19 cellular contexts compared by ENCODE assay signal in genomic region chr19:53897459-53897858, GRCh38. TPM values are rescaled to one million over a fixed set of nuclear protein-coding genes. Genes with fewer than 3 reads are reported as not detected.
DNase-seq lines count a peak whose midpoint lies in the region; ATAC-seq, FAIRE-seq and TF ChIP-seq lines count a peak whose summit lies in the region.
"Had no signal": no experiment of that assay in that cellular context is flagged by ENCODE, and none has a peak within 500 bp of the region (broad histone marks: within the 10 kb centered on the region; RNA-seq: fewer than 3 reads in every experiment).

No MANE protein-coding gene starts in this region.

- ATAC-seq in A549 (no peak), WTC11 (no peak), HG02759 (IDR thresholded peaks at IDR 0.05; ENCODE audit: unreplicated experiment) (no peak)
- ATAC-seq: HepG2 had no signal

- TF ChIP-seq POLR2A in A549 (IDR thresholded peaks at IDR 0.05; ENCODE audit: low read length), result no peak

- no peak for TF ChIP-seq RAD21 in A549 (conservative IDR thresholded peaks at IDR 0.05 in 1 of 2, IDR thresholded peaks at IDR 0.05 in 1 of 2)

- H4K20me1 ChIP-seq in mammary epithelial cell (ENCODE audit: insufficient read depth, low read length), result no peaks in the 10 kb centered on the region

- TF ChIP-seq CTCF in A549 (IDR thresholded peaks at IDR 0.05) (no peak), HEK293 (tag by site-specific recombination; IDR thresholded peaks at IDR 0.05) (no peak), WTC11 (IDR thresholded peaks at IDR 0.05) (no peak), neural crest cell (conservative IDR thresholded peaks at IDR 0.05) (no peak), mammary epithelial cell (conservative IDR thresholded peaks at IDR 0.05 in 1 of 2, IDR thresholded peaks at IDR 0.05 in 1 of 2; ENCODE audit: extremely low read depth in 1 of 2, insufficient read depth in 1 of 2, low read depth in 1 of 2, low read length in 2 of 2) (no peak)

- peaks cover 15% of the 10 kb centered on the region; the same call in 2 of the 3 replicates for H3K4me1 ChIP-seq in A549
- no peaks in the 10 kb centered on the region for H3K4me1 ChIP-seq in HEK293 (ENCODE audit: control insufficient read depth, insufficient read depth, low read length)
- H3K4me1 ChIP-seq in mammary epithelial cell (ENCODE audit: insufficient read depth, low read length), result no peaks in the 10 kb centered on the region

- H3K4me2 ChIP-seq in A549, result no peak overlapping the region
- H3K4me2 ChIP-seq in mammary epithelial cell (ENCODE audit: insufficient read depth, low read depth, low read length), result no peak overlapping the region

- H3K79me2 ChIP-seq in mammary epithelial cell (ENCODE audit: insufficient read depth, low read length), result no peaks in the 10 kb centered on the region

- H3K9ac ChIP-seq in mammary epithelial cell (ENCODE audit: insufficient read depth, low read length), result no peak overlapping the region
- H3K9ac ChIP-seq: BLaER1 treated with 17β-estradiol and CSF1 and Interleukin-3, amounts not matched to agents 10 nM and 100 nM had no signal

- no peak for FAIRE-seq in A549 (lab: Jason Lieb, UNC)
- FAIRE-seq: GM19239, HepG2 had no signal

- no peak for TF ChIP-seq EP300 in A549 (IDR thresholded peaks at IDR 0.05)

- DNase-seq in A549 (ENCODE audit: low read depth in 1 of 2, low spot score in 1 of 2) (no peak), WTC11 (ENCODE audit: low spot score) (no peak), neural crest cell (ENCODE audit: low read depth, low spot score) (no peak), NCI-H510A treated with DMSO at 0.1 percent for 48 hours (lab: John Stamatoyannopoulos, UW) (no peak), head of caudate nucleus (no peak), mammary epithelial cell (no peak)
- DNase-seq: AML-193; Calu3; CD4-positive, CD25-positive, alpha-beta regulatory T cell; DMS153; GF-D8; Karpas-422 had no signal

- no TSS peak for BruUV-seq in mammary epithelial cell (replicated peaks; lab: Mats Ljungman, UMichigan)

- no peak overlapping the region for H3K4me3 ChIP-seq in A549
- H3K4me3 ChIP-seq in HEK293 (ENCODE audit: low read depth, low read length), result no peak overlapping the region
- H3K4me3 ChIP-seq in mammary epithelial cell (replicated peaks in 1 of 3; ENCODE audit: insufficient read depth in 1 of 3, low read depth in 2 of 3, low read length in 3 of 3), result no peak overlapping the region
- H3K4me3 ChIP-seq: BLaER1 treated with 17β-estradiol and CSF1 and Interleukin-3, amounts not matched to agents 10 nM and 100 nM had no signal

- peak overlapping the region; percentile 81 for H3K4me3 Mint-ChIP-seq in WTC11
- H3K4me3 Mint-ChIP-seq in neural crest cell, result peak overlapping the region; percentile 10

- H3K36me3 ChIP-seq in HEK293 (ENCODE audit: control insufficient read depth in 2 of 2, insufficient read depth in 1 of 2, low read length in 2 of 2) (no peaks in the 10 kb centered on the region), mammary epithelial cell (ENCODE audit: insufficient read depth, low read length) (no peaks in the 10 kb centered on the region)
- H3K36me3 ChIP-seq: BLaER1 treated with 17β-estradiol and CSF1 and Interleukin-3, amounts not matched to agents 10 nM and 100 nM had no signal

- intact Hi-C loops in head of caudate nucleus (cut with DNase I) (no loop called here), mammary epithelial cell (cut with micrococcal nuclease) (no loop called here)

- in situ Hi-C loops in mammary epithelial cell (cut with MboI; ENCODE audit: low sequenced_read_pairs in 2 of 2), result no loop called here

- H3K27me3 ChIP-seq in mammary epithelial cell (ENCODE audit: insufficient read depth, low read length), result no peaks in the 10 kb centered on the region

- H3K4me1 Mint-ChIP-seq in WTC11 (peaks cover 36% of the 10 kb centered on the region), neural crest cell (peaks cover 16% of the 10 kb centered on the region)

- CTCF ChIA-PET in A549 (lab: Yijun Ruan, JAX), result interaction anchor here (1.6 to 6.3 kb wide), 6 partner anchors 9 to 133 kb away, joined by 4 to 38 read pairs (median 8); partner anchors contain the start of genes CACNG7 and PRKCG
- CTCF ChIA-PET in HEK293 (lab: Yijun Ruan, JAX), result interaction anchor here (0.6 to 1.8 kb wide), 4 partner anchors 10 to 240 kb away, joined by 3 to 7 read pairs (median 4); no protein-coding TSS in a partner anchor
- CTCF ChIA-PET in WTC11 (lab: Charles Lee), result interaction anchor here (0.7 to 2.9 kb wide), 4 partner anchors 9 to 44 kb away, joined by 3 to 39 read pairs (median 8); no protein-coding TSS in a partner anchor
- CTCF ChIA-PET in mammary epithelial cell (lab: Charles Lee; ENCODE audit: low non-redundant PET), result no interaction called here

- POLR2A ChIA-PET in A549 (lab: Yijun Ruan, JAX) (interaction anchor here (1.0 kb wide), 1 partner anchor 31 kb away, joined by 4 read pairs; no protein-coding TSS in a partner anchor), HEK293 (lab: Yijun Ruan, JAX) (interaction anchor here (1.6 kb wide), 1 partner anchor 30 kb away, joined by 4 read pairs; the partner anchor contains the start of gene MYADM), WTC11 (lab: Charles Lee) (interaction anchor here (0.6 to 2.9 kb wide), 3 partner anchors 30 to 51 kb away, joined by 3 to 24 read pairs (median 3); partner anchors contain the start of gene MYADM)

- H2AFZ ChIP-seq in mammary epithelial cell (ENCODE audit: low read depth, low read length), result no peak overlapping the region

- dilution Hi-C loops in mammary epithelial cell (cut with HindIII; ENCODE audit: low sequenced_read_pairs), result no loop called here

- H3K27me3 Mint-ChIP-seq in WTC11 (ENCODE audit: low read depth) (peaks cover 5% of the 10 kb centered on the region; the same call in 1 of the 2 replicates), neural crest cell (ENCODE audit: low read depth) (peaks cover 75% of the 10 kb centered on the region)

- peaks cover 20% of the 10 kb centered on the region for H3K36me3 Mint-ChIP-seq in WTC11
- H3K36me3 Mint-ChIP-seq in neural crest cell (ENCODE audit: low read depth), result no peaks in the 10 kb centered on the region
- H3K36me3 Mint-ChIP-seq: CD4-positive, CD25-positive, alpha-beta regulatory T cell had no signal

- H3K9me3 ChIP-seq in A549 (no peaks in the 10 kb centered on the region), HEK293 (ENCODE audit: control insufficient read depth, insufficient read depth, low read depth, low read length) (no peaks in the 10 kb centered on the region), mammary epithelial cell (replicated peaks; ENCODE audit: insufficient read depth, low read length) (peaks cover 6% of the 10 kb centered on the region)
- H3K9me3 ChIP-seq: BLaER1 treated with 17β-estradiol and CSF1 and Interleukin-3, amounts not matched to agents 10 nM and 100 nM had no signal

- H3K27ac ChIP-seq in A549 (no peak overlapping the region), HEK293 (ENCODE audit: extremely low read depth, low read depth, low read length) (no peak overlapping the region), mammary epithelial cell (ENCODE audit: insufficient read depth, low read depth, low read length) (no peak overlapping the region)
- H3K27ac ChIP-seq: BLaER1 treated with 17β-estradiol and CSF1 and Interleukin-3, amounts not matched to agents 10 nM and 100 nM had no signal

- H3K9me3 Mint-ChIP-seq in WTC11 (no peaks in the 10 kb centered on the region), neural crest cell (no peaks in the 10 kb centered on the region)

- H3K27ac Mint-ChIP-seq in WTC11 (no peak overlapping the region), neural crest cell (ENCODE audit: unreplicated experiment) (no peak overlapping the region)
- H3K27ac Mint-ChIP-seq: CD4-positive, CD25-positive, alpha-beta regulatory T cell had no signal

- WGBS in A549 (ENCODE audit: missing lambda C conversion rate), result 48% methylated on average over 4 of the region's 4 CpGs
- WGBS in mammary epithelial cell (ENCODE audit: low coverage, missing lambda C conversion rate), result 7% methylated on average over 4 of the region's 4 CpGs

TF ChIP-seq in A549, 52 proteins besides CTCF, POLR2A, EP300 and RAD21 (continues in another document):
- peak; percentile 73 for TF ChIP-seq ZFP36 (IDR thresholded peaks at IDR 0.05; ENCODE audit: borderline replicate concordance, partially characterized antibody)

TF ChIP-seq in HEK293, 187 proteins besides CTCF, POLR2A, EP300 and RAD21:
- TF ChIP-seq ZNF174 (tag by site-specific recombination; IDR thresholded peaks at IDR 0.05), result no peak
- TF ChIP-seq ZNF768 (tag by site-specific recombination; IDR thresholded peaks at IDR 0.05), result peak; percentile 82; the same call in 1 of the 2 replicates

RNA-seq across cellular contexts. Expression of gene CACNG7, which starts 11.6 kb away (rescaled TPM):
- polyA plus RNA-seq in A549 (2011; rRNA removed) (11.5 and 12.8 TPM in 2 replicates), A549 (2017; fragmentation: RNase III; extraction: RNeasy Plus Mini Kit Qiagen cat#74134 plus additional on column Dnase treatment) (6.3 to 7.6 TPM (median 6.8 TPM) in 3 replicates), mammary epithelial cell (not detected)
- 26.4 and 37.4 TPM in 2 replicates for polyA plus RNA-seq in A549 (2012; cell fraction: cytosol; rRNA removed)
- polyA plus RNA-seq in A549 (2012; cell fraction: nucleus; rRNA removed), result 33.7 and 37.2 TPM in 2 replicates
- polyA minus RNA-seq in A549 (2011; rRNA and poly(A)+ RNA removed), result 6.0 and 7.6 TPM in 2 replicates
- total RNA-seq in WTC11 (2021) (33.3 to 44.1 TPM (median 43.2 TPM) in 3 replicates), neural crest cell (25.3 and 26.4 TPM in 2 replicates), mammary epithelial cell (not detected)
- polyA minus RNA-seq in mammary epithelial cell, result not detected
- total RNA-seq: Calu3; CD4-positive, CD25-positive, alpha-beta regulatory T cell; H4; HepG2; HT1080 had no signal
- polyA plus RNA-seq: CD4-positive, CD25-positive, alpha-beta regulatory T cell; HepG2 had no signal

RNA-seq across cellular contexts. Expression of gene PRKCG, which starts 15.5 kb away (rescaled TPM):
- polyA plus RNA-seq in A549 (2011; rRNA removed) (0.61 and 0.79 TPM in 2 replicates), A549 (2017; fragmentation: RNase III; extraction: RNeasy Plus Mini Kit Qiagen cat#74134 plus additional on column Dnase treatment) (0.81 to 0.96 TPM (median 0.81 TPM) in 3 replicates), mammary epithelial cell (not detected)
- 1.2 and 1.3 TPM in 2 replicates for polyA plus RNA-seq in A549 (2012; cell fraction: cytosol; rRNA removed)
- polyA plus RNA-seq in A549 (2012; cell fraction: nucleus; rRNA removed), result 8.9 and 9.2 TPM in 2 replicates
- polyA minus RNA-seq in A549 (2011; rRNA and poly(A)+ RNA removed), result 1.5 and 2.6 TPM in 2 replicates
- total RNA-seq in WTC11 (2021) (23.0 to 30.0 TPM (median 27.5 TPM) in 3 replicates), neural crest cell (0.55 and 0.65 TPM in 2 replicates), mammary epithelial cell (not detected)
- polyA minus RNA-seq in mammary epithelial cell, result not detected
- total RNA-seq: CD4-positive, CD25-positive, alpha-beta regulatory T cell; H4; HT1080 had no signal
- polyA plus RNA-seq: CD4-positive, CD25-positive, alpha-beta regulatory T cell had no signal

RNA-seq across cellular contexts. Expression of gene MYADM, which starts 29.8 kb away (rescaled TPM):
- 37.7 and 56.1 TPM in 2 replicates for polyA plus RNA-seq in A549 (2011; rRNA removed)
- polyA plus RNA-seq in A549 (2012; cell fraction: cytosol; rRNA removed), result 83.9 and 158 TPM in 2 replicates
- polyA plus RNA-seq in A549 (2012; cell fraction: nucleus; rRNA removed), result 385 and 422 TPM in 2 replicates
- polyA plus RNA-seq in A549 (2017; fragmentation: RNase III; extraction: RNeasy Plus Mini Kit Qiagen cat#74134 plus additional on column Dnase treatment), result 90.4 to 103 TPM (median 90.7 TPM) in 3 replicates
- 50.8 and 63.0 TPM in 2 replicates for polyA minus RNA-seq in A549 (2011; rRNA and poly(A)+ RNA removed)
- 78.6 to 86.4 TPM (median 79.7 TPM) in 3 replicates for total RNA-seq in WTC11 (2021)
- total RNA-seq in neural crest cell, result 15.0 and 19.1 TPM in 2 replicates
- total RNA-seq in mammary epithelial cell, result 10 to 100 TPM; 26.5 to 64.1 TPM
- polyA plus RNA-seq in mammary epithelial cell, result 9.6 TPM
- 27.1 TPM for polyA minus RNA-seq in mammary epithelial cell

Comparison
In these comparisons a context has a peak if more than half of its experiments do, and no peak if none do; other contexts are left out.
1. RNA of gene CACNG7, which starts 11.6 kb away (total RNA-seq): 33.3 to 44.1 TPM in WTC11 and 25.3 to 26.4 TPM in neural crest cell; not detected in mammary epithelial cell; every median in the first group is over 10 times any median in the second.
2. RNA of gene PRKCG, which starts 15.5 kb away (total RNA-seq): 23.0 to 30.0 TPM in WTC11; 0.55 to 0.65 TPM in neural crest cell and not detected in mammary epithelial cell; every median in the first group is over 10 times any median in the second.